1 cellular context compared by ENCODE assay signal in genomic region chr19:35555301-35556005, GRCh38.
TF ChIP-seq lines count a peak whose summit lies in the region.

No MANE protein-coding gene starts in this region.

TF ChIP-seq in GM23338, 12 proteins besides CTCF, POLR2A, EP300 and RAD21 (continued from another document):
- TF ChIP-seq ZNF462 (CRISPR knock-in tag; IDR thresholded peaks at IDR 0.05) (no peak), ZNF331 (CRISPR knock-in tag; IDR thresholded peaks at IDR 0.05; ENCODE audit: low read depth) (no peak)
TF ChIP-seq in GM23338: peak in this region for 0.
